In the genomic region with DNA sequence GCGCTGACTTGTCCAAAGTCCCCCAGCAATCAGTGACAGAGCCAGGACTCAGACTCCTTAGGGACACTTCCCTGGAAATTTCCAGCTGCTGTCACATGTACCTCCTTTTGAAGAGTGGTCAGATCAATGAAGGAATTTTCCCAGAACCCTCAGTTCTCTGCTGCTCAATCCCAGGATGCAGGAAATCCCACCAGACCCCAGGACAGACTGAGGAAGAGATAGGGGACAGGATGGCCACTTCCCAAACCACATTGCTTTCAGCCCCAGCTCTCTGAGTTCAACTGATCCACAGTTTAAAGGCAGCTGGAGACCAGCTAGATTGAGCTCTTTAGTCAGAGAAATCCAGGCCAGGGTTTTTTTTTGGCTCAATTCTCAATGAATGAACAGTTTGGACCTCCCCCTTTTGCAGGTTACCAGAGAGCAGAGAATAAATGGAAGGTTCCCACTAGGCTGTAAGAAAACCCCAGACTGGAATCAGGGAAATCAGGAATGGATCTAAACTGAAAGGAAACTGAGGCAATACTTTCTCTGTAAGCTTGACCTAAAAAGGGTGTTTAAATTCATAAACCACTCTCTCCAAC, we compare ENCODE assay signal across 9 cellular contexts. TPM values are rescaled to one million over a fixed set of nuclear protein-coding genes. Genes with fewer than 3 reads are reported as not detected.
A peak's percentile ranks its signal among the peaks of the same experiment; 100 is the strongest.
DNase-seq lines count a peak whose midpoint lies in the region; FAIRE-seq and TF ChIP-seq lines count a peak whose summit lies in the region.
"Had no signal": no experiment of that assay in that cellular context is flagged by ENCODE, and none has a peak within 500 bp of the region (broad histone marks: within the 10 kb centered on the region; RNA-seq: fewer than 3 reads in every experiment).

No MANE protein-coding gene starts in this region.

- H3K27ac ChIP-seq in mammary epithelial cell (ENCODE audit: insufficient read depth, low read depth, low read length) = no peak overlapping the region

- H3K4me3 ChIP-seq in mammary epithelial cell (replicated peaks in 1 of 3; ENCODE audit: insufficient read depth in 1 of 3, low read depth in 2 of 3, low read length in 3 of 3) = no peak overlapping the region

- no peak overlapping the region for H3K4me2 ChIP-seq in mammary epithelial cell (ENCODE audit: insufficient read depth, low read depth, low read length)

- no peak overlapping the region for H3K9ac ChIP-seq in mammary epithelial cell (ENCODE audit: insufficient read depth, low read length)

- no peaks in the 10 kb centered on the region for H3K9me3 ChIP-seq in mammary epithelial cell (replicated peaks; ENCODE audit: insufficient read depth, low read length)

- no TSS peak for BruUV-seq in mammary epithelial cell (replicated peaks; lab: Mats Ljungman, UMichigan)

- dilution Hi-C loops in mammary epithelial cell (cut with HindIII; ENCODE audit: low sequenced_read_pairs) = no loop called here

- H4K20me1 ChIP-seq in mammary epithelial cell (ENCODE audit: insufficient read depth, low read length) = no peaks in the 10 kb centered on the region

- peaks cover 12% of the 10 kb centered on the region for H3K4me1 ChIP-seq in mammary epithelial cell (ENCODE audit: insufficient read depth, low read length)

- CTCF ChIA-PET in mammary epithelial cell (lab: Charles Lee; ENCODE audit: low non-redundant PET) = no interaction called here

- no peaks in the 10 kb centered on the region for H3K36me3 ChIP-seq in mammary epithelial cell (ENCODE audit: insufficient read depth, low read length)

- DNase-seq in AG08395 (ENCODE audit: low spot score) = peak; percentile 66
- DNase-seq in GM13976 (ENCODE audit: low spot score) = peak; percentile 70
- peak; percentile 71 for DNase-seq in NCI-H345 (lab: John Stamatoyannopoulos, UW)
- peak; percentile 74 for DNase-seq in mammary epithelial cell
- peak; percentile 51 to 83 for DNase-seq in lung microvascular endothelial cell (ENCODE audit: low read depth in 2 of 2)
- DNase-seq in stimulated activated CD4-positive, alpha-beta T cell treated with anti-CD3 and anti-CD28 coated beads, Interleukin-1b, Interleukin-23, amount 100 ng/mL, for 48 hours = no peak
- DNase-seq in effector CD4-positive, alpha-beta T cell = no peak
- DNase-seq in GM12892 (ENCODE audit: insufficient read length) = no peak

- TF ChIP-seq CTCF in GM13976 (IDR thresholded peaks at IDR 0.05; ENCODE audit: borderline replicate concordance, control extremely low read depth, extremely low read depth, insufficient read depth, missing control alignments) (no peak), mammary epithelial cell (conservative IDR thresholded peaks at IDR 0.05 in 1 of 2, IDR thresholded peaks at IDR 0.05 in 1 of 2; ENCODE audit: extremely low read depth in 1 of 2, insufficient read depth in 1 of 2, low read depth in 1 of 2, low read length in 2 of 2) (no peak)

- no peaks in the 10 kb centered on the region for H3K79me2 ChIP-seq in mammary epithelial cell (ENCODE audit: insufficient read depth, low read length)

- WGBS in mammary epithelial cell (ENCODE audit: low coverage, missing lambda C conversion rate) = 100% methylated on average over 1 of the region's 1 CpG

- in situ Hi-C loops in GM13976 (cut with MboI; ENCODE audit: low sequenced_read_pairs, unreplicated experiment) = no loop called here
- in situ Hi-C loops in mammary epithelial cell (cut with MboI; ENCODE audit: low sequenced_read_pairs in 2 of 2) = no loop called here

- intact Hi-C loops in mammary epithelial cell (cut with micrococcal nuclease) = no loop called here

- no peak for FAIRE-seq in GM12892 (lab: Jason Lieb, UNC)

- H2AFZ ChIP-seq in mammary epithelial cell (ENCODE audit: low read depth, low read length) = no peak overlapping the region

- H3K27me3 ChIP-seq in mammary epithelial cell (ENCODE audit: insufficient read depth, low read length) = no peaks in the 10 kb centered on the region

- no peak for TF ChIP-seq POLR2A in GM12892 (IDR thresholded peaks at IDR 0.05; ENCODE audit: low read depth, low read length)

RNA-seq across cellular contexts. Expression of a gene that starts 1.5 kb away (rescaled TPM):
- 10 to 100 TPM in 1 of 2 donors, under 1 TPM in 1; 0.99 to 20.0 TPM for total RNA-seq in mammary epithelial cell
- 2.2 TPM for polyA plus RNA-seq in mammary epithelial cell
- polyA minus RNA-seq in mammary epithelial cell = not detected
- total RNA-seq in lung microvascular endothelial cell = 8.5 and 115 TPM in 2 replicates
- polyA plus RNA-seq in GM12892 (2012; ENCODE audit: missing spikeins) = 1.6 TPM

RNA-seq across cellular contexts. Expression of a gene that starts 24.8 kb away (rescaled TPM):
- total RNA-seq in mammary epithelial cell (not detected), lung microvascular endothelial cell (not detected in 2 replicates)
- not detected for polyA plus RNA-seq in mammary epithelial cell
- not detected for polyA minus RNA-seq in mammary epithelial cell
- 0.15 TPM for polyA plus RNA-seq in GM12892 (2012; ENCODE audit: missing spikeins)
- total RNA-seq: activated naive CD4-positive, alpha-beta T cell treated with anti-CD3 and anti-CD28 coated beads, Interleukin-2, amount 50 U/mL, for 72 hours had no signal

RNA-seq across cellular contexts. Expression of a gene that starts 28.0 kb away (rescaled TPM):
- total RNA-seq in mammary epithelial cell (10 to 100 TPM; 10.2 to 37.0 TPM), lung microvascular endothelial cell (11.6 and 21.4 TPM in 2 replicates)
- 27.3 TPM for polyA plus RNA-seq in mammary epithelial cell
- 31.1 TPM for polyA minus RNA-seq in mammary epithelial cell
- 20.5 TPM for polyA plus RNA-seq in GM12892 (2012; ENCODE audit: missing spikeins)

RNA-seq across cellular contexts. Expression of a gene that starts 58.0 kb away (rescaled TPM):
- total RNA-seq in mammary epithelial cell (10 to 100 TPM; 23.2 to 64.6 TPM), lung microvascular endothelial cell (24.4 and 37.9 TPM in 2 replicates)
- 36.6 TPM for polyA plus RNA-seq in mammary epithelial cell
- 88.5 TPM for polyA minus RNA-seq in mammary epithelial cell
- 114 TPM for polyA plus RNA-seq in GM12892 (2012; ENCODE audit: missing spikeins)

Comparison
In these comparisons a context has a peak if more than half of its experiments do, and no peak if none do; other contexts are left out.
1. DNase-seq: peak in AG08395 (single experiment), GM13976 (single experiment), NCI-H345 (single experiment), mammary epithelial cell (single experiment) and lung microvascular endothelial cell (2 of 2); none in stimulated activated CD4-positive, alpha-beta T cell treated with anti-CD3 and anti-CD28 coated beads, Interleukin-1b, Interleukin-23, amount 100 ng/mL, for 48 hours (single experiment), effector CD4-positive, alpha-beta T cell (single experiment) and GM12892 (single experiment).